14 cellular contexts compared by ENCODE assay signal in genomic region chr4:8371251-8371995, GRCh38.
"Had no signal": no experiment of that assay in that cellular context is flagged by ENCODE, and none has a peak within 500 bp of the region (broad histone marks: within the 10 kb centered on the region; RNA-seq: fewer than 3 reads in every experiment).

No MANE protein-coding gene starts in this region.

- H3K4me3 Mint-ChIP-seq: activated CD4-positive, alpha-beta T cell treated with anti-CD3 and anti-CD28 coated beads for 36 hours; activated CD8-positive, alpha-beta T cell treated with anti-CD3 and anti-CD28 coated beads for 36 hours; activated T-cell treated with anti-CD3 and anti-CD28 coated beads, Interleukin-2, amount 50 U/mL, for 4 hours; stimulated activated naive CD8-positive, alpha-beta T cell treated with anti-CD3 and anti-CD28 coated beads, Interleukin-15, amount 100 ng/mL, for 72 hours; T-helper 17 cell had no signal

- H3K9me3 Mint-ChIP-seq: activated CD8-positive, alpha-beta T cell treated with anti-CD3 and anti-CD28 coated beads for 36 hours; activated T-cell treated with anti-CD3 and anti-CD28 coated beads, Interleukin-2, amount 50 U/mL, for 4 hours; stimulated activated naive CD8-positive, alpha-beta T cell treated with anti-CD3 and anti-CD28 coated beads, Interleukin-15, amount 100 ng/mL, for 72 hours had no signal

- H3K27me3 ChIP-seq: cardiac muscle cell, colonic mucosa, neutrophil, testis had no signal

- ATAC-seq: activated CD4-positive, alpha-beta T cell treated with anti-CD3 and anti-CD28 coated beads for 36 hours; activated CD8-positive, alpha-beta T cell treated with anti-CD3 and anti-CD28 coated beads for 36 hours; activated T-cell treated with anti-CD3 and anti-CD28 coated beads, Interleukin-2, amount 50 U/mL, for 4 hours; T-helper 17 cell had no signal

- H3K4me3 ChIP-seq: cardiac muscle cell, colonic mucosa, lung, testis had no signal

- DNase-seq: activated CD4-positive, alpha-beta T cell treated with anti-CD3 and anti-CD28 coated beads for 36 hours; activated CD8-positive, alpha-beta T cell treated with anti-CD3 and anti-CD28 coated beads for 36 hours; activated effector memory CD4-positive, alpha-beta T cell treated with Interleukin-2 at 50 U/mL for 16 hours; activated naive CD4-positive, alpha-beta T cell treated with anti-CD3 and anti-CD28 coated beads, Interleukin-2, amount 50 U/mL, for 16 hours; activated T-cell treated with anti-CD3 and anti-CD28 coated beads, Interleukin-2, amount 50 U/mL, for 4 hours; colonic mucosa; hippocampal formation; stimulated activated naive CD8-positive, alpha-beta T cell treated with anti-CD3 and anti-CD28 coated beads, Interleukin-15, amount 100 ng/mL, for 72 hours; T-helper 17 cell; testis had no signal

- H3K36me3 ChIP-seq: cardiac muscle cell, colonic mucosa had no signal

- H3K4me1 Mint-ChIP-seq: activated CD4-positive, alpha-beta T cell treated with anti-CD3 and anti-CD28 coated beads for 36 hours; stimulated activated naive CD8-positive, alpha-beta T cell treated with anti-CD3 and anti-CD28 coated beads, Interleukin-15, amount 100 ng/mL, for 72 hours; T-helper 17 cell had no signal

- H3K27ac Mint-ChIP-seq: activated CD4-positive, alpha-beta T cell treated with anti-CD3 and anti-CD28 coated beads for 36 hours; activated CD8-positive, alpha-beta T cell treated with anti-CD3 and anti-CD28 coated beads for 36 hours; stimulated activated naive CD8-positive, alpha-beta T cell treated with anti-CD3 and anti-CD28 coated beads, Interleukin-15, amount 100 ng/mL, for 72 hours; T-helper 17 cell had no signal

- H3K27ac ChIP-seq: colonic mucosa, neutrophil, testis had no signal

- H3K4me1 ChIP-seq: colonic mucosa, testis had no signal

- H3K9me3 ChIP-seq: colonic mucosa, neutrophil, testis had no signal

- FAIRE-seq: endometrium had no signal

- H3K27me3 Mint-ChIP-seq: activated CD4-positive, alpha-beta T cell treated with anti-CD3 and anti-CD28 coated beads for 36 hours; activated CD8-positive, alpha-beta T cell treated with anti-CD3 and anti-CD28 coated beads for 36 hours; stimulated activated naive CD8-positive, alpha-beta T cell treated with anti-CD3 and anti-CD28 coated beads, Interleukin-15, amount 100 ng/mL, for 72 hours; T-helper 17 cell had no signal
